Comparison of ENCODE assay signal across 28 cellular contexts in the genomic region with DNA sequence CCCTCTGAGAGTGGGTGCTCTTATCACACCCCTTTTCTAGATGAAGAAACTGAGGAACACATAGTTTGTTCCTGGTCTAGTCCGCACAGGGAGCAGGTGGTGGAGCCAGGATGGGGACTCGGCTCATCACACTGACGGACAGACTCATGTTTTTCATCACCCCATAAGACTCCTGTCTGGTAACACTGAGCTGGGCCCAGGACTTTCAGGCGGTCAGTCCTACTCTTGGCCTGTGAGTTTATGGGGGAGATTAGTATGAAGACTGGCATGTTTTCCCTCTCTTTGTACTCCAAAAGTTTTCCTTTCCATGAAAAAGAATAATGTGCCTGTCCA.
A peak's percentile ranks its signal among the peaks of the same experiment; 100 is the strongest.
DNase-seq lines count a peak whose midpoint lies in the region; ATAC-seq, FAIRE-seq and TF ChIP-seq lines count a peak whose summit lies in the region.
"Had no signal": no experiment of that assay in that cellular context is flagged by ENCODE, and none has a peak within 500 bp of the region (broad histone marks: within the 10 kb centered on the region; RNA-seq: fewer than 3 reads in every experiment).

No MANE protein-coding gene starts in this region.

- peak overlapping the region; percentile 20 for H2AK5ac ChIP-seq in H1 (ENCODE audit: low read depth, low read length)

- no peak overlapping the region for H2AFZ ChIP-seq in H1 (ENCODE audit: low read length)
- H2AFZ ChIP-seq: parathyroid adenoma, PC-9 had no signal

- H3K4me3 ChIP-seq in right atrium auricular region (no peak overlapping the region), H1 (ENCODE audit: extremely low read depth in 1 of 4, insufficient read depth in 2 of 4, low read depth in 3 of 4, low read length in 4 of 4) (no peak overlapping the region), uterus (no peak overlapping the region)
- H3K4me3 ChIP-seq: PC-9, suprapubic skin had no signal

- H3K18ac ChIP-seq in H1 (ENCODE audit: extremely low read depth, low read length), result peak overlapping the region; percentile 94

- TF ChIP-seq EP300 in H1 (IDR thresholded peaks at IDR 0.05; ENCODE audit: borderline replicate concordance in 1 of 2, low read depth in 2 of 2, low read length in 2 of 2), result no peak

- no peaks in the 10 kb centered on the region for H3K27me3 Mint-ChIP-seq in mesothelial cell of epicardium (ENCODE audit: low read depth)

- peaks cover 31% of the 10 kb centered on the region for H3K36me3 Mint-ChIP-seq in mesothelial cell of epicardium
- H3K36me3 Mint-ChIP-seq: activated CD4-positive, alpha-beta memory T cell treated with anti-CD3 and anti-CD28 coated beads for 36 hours; natural killer cell had no signal

- no peaks in the 10 kb centered on the region for H4K20me1 ChIP-seq in H1 (replicated peaks in 1 of 2; ENCODE audit: control insufficient read depth in 1 of 2, insufficient read depth in 2 of 2, low read length in 2 of 2)

- H2BK15ac ChIP-seq in H1 (ENCODE audit: low read length), result no peak overlapping the region

- peak overlapping the region in 1 of 2 experiments; percentile 53; a peak in 2 of 4 replicates for H3K4me2 ChIP-seq in H1 (ENCODE audit: insufficient read depth in 1 of 2, low read depth in 2 of 2, low read length in 2 of 2)
- H3K4me2 ChIP-seq: PC-9 had no signal

- no peak overlapping the region for H3K56ac ChIP-seq in H1 (replicated peaks; ENCODE audit: insufficient read length, low read depth, low read length)

- no peak for FAIRE-seq in H1 (lab: Jason Lieb, UNC)
- FAIRE-seq: islet of Langerhans had no signal

- TF ChIP-seq RAD21 in H1 (IDR thresholded peaks at IDR 0.05 in 1 of 2, conservative IDR thresholded peaks at IDR 0.05 in 1 of 2; ENCODE audit: low read depth in 2 of 2, low read length in 2 of 2), result no peak

- H3K36me3 ChIP-seq in right atrium auricular region (no peaks in the 10 kb centered on the region), H1 (ENCODE audit: control insufficient read depth in 2 of 4, insufficient read depth in 4 of 4, low read length in 3 of 4) (peaks cover 0 to 15% (median 5%) of the 10 kb centered on the region in 4 experiments; a peak in 2 of 8 replicates), uterus (no peaks in the 10 kb centered on the region)

- peak overlapping the region; percentile 50 for H3K4ac ChIP-seq in H1 (replicated peaks; ENCODE audit: insufficient read length, low read depth, low read length)

- H4K91ac ChIP-seq in H1 (replicated peaks; ENCODE audit: insufficient read length, low read length), result peak overlapping the region; percentile 28

- H2BK12ac ChIP-seq in H1 (ENCODE audit: low read depth, low read length), result peak overlapping the region; percentile 88

- intact Hi-C loops in Right ventricle myocardium superior (cut with DNase I), result no loop called here
- intact Hi-C loops in uterus (cut with DNase I; ENCODE audit: low total_unique reads), result no loop called here

- H2BK20ac ChIP-seq in H1 (ENCODE audit: low read length), result peak overlapping the region; percentile 62; the same call in 1 of the 2 replicates

- CTCF ChIA-PET in H1 (lab: Charles Lee; ENCODE audit: partially characterized antibody), result interaction anchor here (0.6 to 1.9 kb wide), 7 partner anchors 9 to 285 kb away, joined by 3 to 10 read pairs (median 5); no protein-coding TSS in a partner anchor

- POLR2A ChIA-PET in H1 (lab: Charles Lee; ENCODE audit: partially characterized antibody), result interaction anchor here (0.7 to 1.7 kb wide), 6 partner anchors 9 to 491 kb away, joined by 3 to 10 read pairs (median 4); no protein-coding TSS in a partner anchor

- no peaks in the 10 kb centered on the region; the same call in 1 of the 2 replicates for H3K23me2 ChIP-seq in H1 (ENCODE audit: low read depth, low read length)

- no peak overlapping the region for H3K14ac ChIP-seq in H1 (ENCODE audit: insufficient read length)

- H3K23ac ChIP-seq in H1 (ENCODE audit: insufficient read length), result no peak overlapping the region

- H2BK5ac ChIP-seq in H1 (ENCODE audit: low read depth, low read length), result peak overlapping the region; percentile 3; the same call in 1 of the 2 replicates

- H4K8ac ChIP-seq in H1 (ENCODE audit: extremely low read depth, insufficient read depth, low read length), result no peak overlapping the region

- WGBS in H1 (ENCODE audit: extremely low coverage in 1 of 2, insufficient coverage in 1 of 2, insufficient read length in 1 of 2, insufficient replicate concordance in 2 of 2, low coverage in 1 of 2, low lambda C conversion rate in 2 of 2, missing lambda C conversion rate in 1 of 2), 2 experiments, result 73% methylated on average over 4 of the region's 4 CpGs; no CpG with 5 or more reads in 1 of the 2 experiments

- H2BK120ac ChIP-seq in H1 (replicated peaks; ENCODE audit: low read depth, low read length), result peak overlapping the region; percentile 93

- peak overlapping the region in 3 of 4 experiments; percentile 16 to 44 (median 37); a peak in 5 of 7 replicates for H3K9ac ChIP-seq in H1 (replicated peaks in 1 of 4; ENCODE audit: extremely low read depth in 1 of 4, low read depth in 3 of 4, low read length in 3 of 4)
- H3K9ac ChIP-seq: parathyroid adenoma had no signal

- H3K9me3 ChIP-seq in right atrium auricular region (no peaks in the 10 kb centered on the region), H1 (ENCODE audit: insufficient read depth in 2 of 2, low read depth in 1 of 2, low read length in 1 of 2) (0 out of 4 replicates have a peak, but pooled peaks cover 0 to 3% of the 10 kb centered on the region in 2 experiments), uterus (no peaks in the 10 kb centered on the region)
- H3K9me3 ChIP-seq: Caco-2, suprapubic skin had no signal

- peaks cover 0 to 3% of the 10 kb centered on the region in 2 experiments; a peak in 1 of 4 replicates for H3K79me2 ChIP-seq in H1 (ENCODE audit: control insufficient read depth in 1 of 2, insufficient read depth in 2 of 2, low read length in 2 of 2)
- H3K79me2 ChIP-seq: parathyroid adenoma had no signal

- peaks cover 29% of the 10 kb centered on the region for H3K4me1 Mint-ChIP-seq in mesothelial cell of epicardium
- H3K4me1 Mint-ChIP-seq: natural killer cell had no signal

- no peak overlapping the region for H3K4me3 Mint-ChIP-seq in mesothelial cell of epicardium
- H3K4me3 Mint-ChIP-seq: activated CD4-positive, alpha-beta memory T cell treated with anti-CD3 and anti-CD28 coated beads for 36 hours; activated T-cell treated with anti-CD3 and anti-CD28 coated beads, Interleukin-2, amount 50 U/mL, for 72 hours; natural killer cell had no signal

- TF ChIP-seq CTCF in right atrium auricular region (IDR thresholded peaks at IDR 0.05) (no peak), H1 (IDR thresholded peaks at IDR 0.05; ENCODE audit: control extremely low read depth in 1 of 3, insufficient read depth in 1 of 3, low read depth in 1 of 3, low read length in 3 of 3) (no peak), mesothelial cell of epicardium (IDR thresholded peaks at IDR 0.05; ENCODE audit: unreplicated experiment) (no peak), uterus (IDR thresholded peaks at IDR 0.05) (no peak)

- no peaks in the 10 kb centered on the region for H3K79me1 ChIP-seq in H1 (ENCODE audit: low read depth, low read length)

- no peak for TF ChIP-seq POLR2A in H1 (IDR thresholded peaks at IDR 0.05; ENCODE audit: control extremely low read depth in 1 of 2, low read depth in 2 of 2, low read length in 2 of 2)
- TF ChIP-seq POLR2A in uterus (IDR thresholded peaks at IDR 0.05), result no peak

- no peak overlapping the region for H3K27ac ChIP-seq in right atrium auricular region
- peak overlapping the region; percentile 90 for H3K27ac ChIP-seq in H1 (ENCODE audit: low read depth, low read length)
- H3K27ac ChIP-seq in uterus, result peak overlapping the region; percentile 57 to 62
- H3K27ac ChIP-seq: C4-2B, parathyroid adenoma, PC-9, suprapubic skin had no signal

- peaks cover 0 to 18% of the 10 kb centered on the region in 2 donors for H3K4me1 ChIP-seq in right atrium auricular region
- peaks cover 8 to 25% (median 22%) of the 10 kb centered on the region in 4 experiments for H3K4me1 ChIP-seq in H1 (replicated peaks in 1 of 4; ENCODE audit: control insufficient read depth in 3 of 4, insufficient read depth in 4 of 4, low read length in 3 of 4)
- H3K4me1 ChIP-seq in uterus, result no peaks in the 10 kb centered on the region
- H3K4me1 ChIP-seq: Caco-2, parathyroid adenoma, suprapubic skin had no signal

- H3K27me3 ChIP-seq in right atrium auricular region (no peaks in the 10 kb centered on the region), H1 (replicated peaks in 1 of 4; ENCODE audit: control insufficient read depth in 3 of 4, extremely low read depth in 1 of 4, insufficient read depth in 3 of 4, low read length in 3 of 4) (no peaks in the 10 kb centered on the region), uterus (no peaks in the 10 kb centered on the region)
- H3K27me3 ChIP-seq: suprapubic skin had no signal

- H3K27ac Mint-ChIP-seq in mesothelial cell of epicardium, result peak overlapping the region; percentile 70
- H3K27ac Mint-ChIP-seq: activated CD4-positive, alpha-beta memory T cell treated with anti-CD3 and anti-CD28 coated beads for 36 hours; activated T-cell treated with anti-CD3 and anti-CD28 coated beads, Interleukin-2, amount 50 U/mL, for 72 hours; natural killer cell had no signal

- peak; percentile 45 for ATAC-seq in Right ventricle myocardium superior (ENCODE audit: poor library complexity)
- ATAC-seq: activated T-cell treated with anti-CD3 and anti-CD28 coated beads, Interleukin-2, amount 50 U/mL, for 72 hours; natural killer cell had no signal

- H3K9me3 Mint-ChIP-seq in mesothelial cell of epicardium, result no peaks in the 10 kb centered on the region
- H3K9me3 Mint-ChIP-seq: activated CD4-positive, alpha-beta memory T cell treated with anti-CD3 and anti-CD28 coated beads for 36 hours; activated T-cell treated with anti-CD3 and anti-CD28 coated beads, Interleukin-2, amount 50 U/mL, for 72 hours; natural killer cell had no signal

- peak overlapping the region; percentile 19 for H4K5ac ChIP-seq in H1 (ENCODE audit: insufficient read length, low read depth, low read length)

- DNase-seq in Right ventricle myocardium superior, result no peak
- no peak for DNase-seq in right atrium auricular region (ENCODE audit: low spot score)
- no peak for DNase-seq in H1 (ENCODE audit: low read depth in 1 of 2, low spot score in 2 of 2)
- DNase-seq in mesothelial cell of epicardium (ENCODE audit: low spot score in 2 of 2, unreplicated experiment in 2 of 2), result no peak
- DNase-seq in uterus, result peak; percentile 27 to 58
- no peak for DNase-seq in effector CD4-positive, alpha-beta T cell
- DNase-seq in T-helper 9 cell, result no peak
- no peak for DNase-seq in mucosa of gallbladder (ENCODE audit: low spot score)
- DNase-seq: activated CD4-positive, alpha-beta memory T cell treated with anti-CD3 and anti-CD28 coated beads for 36 hours; activated CD4-positive, CD25-positive, alpha-beta regulatory T cell treated with anti-CD3 and anti-CD28 coated beads, Interleukin-2, amount 50 U/mL, for 72 hours; activated naive CD4-positive, alpha-beta T cell; activated T-cell treated with anti-CD3 and anti-CD28 coated beads, Interleukin-2, amount 50 U/mL, for 72 hours; Caco-2; DMS79 treated with DMSO at 0.1 percent for 48 hours; effector CD8-positive, alpha-beta T cell; GDM1; GOT3; natural killer cell; NCI-H146; NCI-H526 treated with DMSO at 0.1 percent for 48 hours; PC-9; stimulated activated CD4-positive, alpha-beta T cell treated with anti-CD3 and anti-CD28 coated beads, Interleukin-1b, Interleukin-23, amount 100 ng/mL, for 48 hours; stimulated activated naive CD4-positive, alpha-beta T cell treated with Interleukin-2 at 50 U/mL for 16 hours; T-helper 2 cell had no signal

TF ChIP-seq in H1, 55 proteins besides CTCF, POLR2A, EP300 and RAD21:
- TF ChIP-seq NRF1 (IDR thresholded peaks at IDR 0.05; ENCODE audit: low read depth, low read length), result no peak

Comparison
In these comparisons a context has a peak if more than half of its experiments do, and no peak if none do; other contexts are left out.
1. DNase-seq: peak in uterus (2 of 2); none in Right ventricle myocardium superior (single experiment), right atrium auricular region (single experiment), H1 (0 of 2), mesothelial cell of epicardium (0 of 2), effector CD4-positive, alpha-beta T cell (single experiment), T-helper 9 cell (single experiment) and mucosa of gallbladder (single experiment).
2. H3K27ac ChIP-seq: peak in H1 (single experiment) and uterus (2 of 2); none in right atrium auricular region (0 of 2).